12 cellular contexts compared by ENCODE assay signal in genomic region chr13:92716749-92717148, GRCh38.
DNase-seq lines count a peak whose midpoint lies in the region; TF ChIP-seq lines count a peak whose summit lies in the region.
"Had no signal": no experiment of that assay in that cellular context is flagged by ENCODE, and none has a peak within 500 bp of the region (broad histone marks: within the 10 kb centered on the region; RNA-seq: fewer than 3 reads in every experiment).

No MANE protein-coding gene starts in this region.

- H2BK20ac ChIP-seq in H9 (ENCODE audit: low read depth, low read length, poor library complexity, severe bottlenecking), result no peak overlapping the region

- H3K79me1 ChIP-seq in H9 (ENCODE audit: insufficient read depth, low read depth, low read length, poor library complexity, severe bottlenecking), result no peaks in the 10 kb centered on the region

- TF ChIP-seq POLR2A in prostate gland (IDR thresholded peaks at IDR 0.05), result no peak

- H4K20me1 ChIP-seq in H9 (ENCODE audit: control insufficient read depth, insufficient read depth, insufficient read length), result no peaks in the 10 kb centered on the region

- no peaks in the 10 kb centered on the region for H3K23me2 ChIP-seq in H9 (ENCODE audit: insufficient read length, low read depth, low read length, poor library complexity, severe bottlenecking)

- TF ChIP-seq CTCF in 22Rv1 (IDR thresholded peaks at IDR 0.05) (peak; percentile 44), H9 (conservative IDR thresholded peaks at IDR 0.05) (peak; percentile 48; the same call in 2 of the 3 replicates), astrocyte of the spinal cord (IDR thresholded peaks at IDR 0.05; ENCODE audit: low read depth, low read length) (peak; percentile 41), prostate gland (IDR thresholded peaks at IDR 0.05) (peak in 1 of 4 experiments; percentile 10)

- no peak overlapping the region for H2AK5ac ChIP-seq in H9 (ENCODE audit: insufficient read length, low read length)

- no peak overlapping the region for H4K5ac ChIP-seq in H9 (ENCODE audit: insufficient read length, low read depth, low read length)

- no peak overlapping the region for H3K56ac ChIP-seq in H9 (ENCODE audit: insufficient read length, low read depth, low read length)

- H3K36me3 ChIP-seq in prostate gland, result no peaks in the 10 kb centered on the region

- in situ Hi-C loops in astrocyte of the spinal cord (cut with HindIII; ENCODE audit: low sequenced_read_pairs), result no loop called here

- H3K27me3 ChIP-seq in H9 (ENCODE audit: insufficient read depth, low read length), result no peaks in the 10 kb centered on the region
- no peaks in the 10 kb centered on the region for H3K27me3 ChIP-seq in prostate gland (replicated peaks; ENCODE audit: insufficient read depth)

- no peak overlapping the region for H3K9ac ChIP-seq in H9 (ENCODE audit: extremely low read depth, insufficient read length, low read length)

- no peak overlapping the region for H2BK5ac ChIP-seq in H9 (ENCODE audit: insufficient read length, low read length)

- H2BK15ac ChIP-seq in H9 (ENCODE audit: low read depth, low read length), result no peak overlapping the region

- peak overlapping the region; percentile 50; the same call in 1 of the 2 replicates for H3K27ac ChIP-seq in 22Rv1
- H3K27ac ChIP-seq in H9 (ENCODE audit: insufficient read length, low read depth, low read length), result no peak overlapping the region
- no peak overlapping the region for H3K27ac ChIP-seq in prostate gland

- no peak overlapping the region for H2BK120ac ChIP-seq in H9 (ENCODE audit: low read depth, low read length, poor library complexity, severe bottlenecking)

- H3K4me1 ChIP-seq in H9 (ENCODE audit: insufficient read depth, low read length) (no peaks in the 10 kb centered on the region), prostate gland (replicated peaks) (no peaks in the 10 kb centered on the region)

- H3K27me3 Mint-ChIP-seq in H9 (ENCODE audit: low read depth), result no peaks in the 10 kb centered on the region

- no peak overlapping the region for H3K4me3 ChIP-seq in astrocyte of the spinal cord (ENCODE audit: low read depth, low read length)
- no peak overlapping the region for H3K4me3 ChIP-seq in prostate gland

- H2AFZ ChIP-seq in H9 (ENCODE audit: low read length), result no peak overlapping the region

- no peak overlapping the region for H3T11ph ChIP-seq in H9 (ENCODE audit: low read length)

- peaks cover 2 to 3% of the 10 kb centered on the region in 2 experiments; a peak in 2 of 5 replicates for H3K9me3 Mint-ChIP-seq in H9

- no peak overlapping the region for H3K14ac ChIP-seq in H9 (ENCODE audit: insufficient read depth, low read length)

- WGBS in H9 (ENCODE audit: extremely low coverage, insufficient read length, low lambda C conversion rate), result no CpG with 5 or more reads among the region's 6 CpGs
- WGBS in prostate gland, result 19% methylated on average over 6 of the region's 6 CpGs

- H2BK12ac ChIP-seq in H9 (ENCODE audit: insufficient read length, low read depth, low read length), result no peak overlapping the region

- no peak overlapping the region for H4K8ac ChIP-seq in H9 (replicated peaks; ENCODE audit: insufficient read length, low read depth, low read length)

- no peak overlapping the region for H3K27ac Mint-ChIP-seq in H9

- peaks cover 10 to 11% of the 10 kb centered on the region in 2 experiments for H3K4me1 Mint-ChIP-seq in H9

- intact Hi-C loops in prostate gland (cut with DNase I), result loop anchor here (5.0 kb wide), 1 partner anchor 1631 kb away; no protein-coding TSS in a partner anchor

- H3K23ac ChIP-seq in H9 (ENCODE audit: insufficient read length, low read depth, low read length), result no peak overlapping the region

- no peak overlapping the region for H3K18ac ChIP-seq in H9 (ENCODE audit: insufficient read length, low read depth, low read length)

- no peak overlapping the region for H4K91ac ChIP-seq in H9 (ENCODE audit: insufficient read length, low read depth, low read length)

- no peaks in the 10 kb centered on the region for H3K9me3 ChIP-seq in H9 (ENCODE audit: control insufficient read depth, low read depth, low read length)
- H3K9me3 ChIP-seq in prostate gland, result no peaks in the 10 kb centered on the region

- H3K4ac ChIP-seq in H9 (ENCODE audit: low read depth, low read length), result no peak overlapping the region

- no peak overlapping the region for H3K4me2 ChIP-seq in H9 (ENCODE audit: insufficient read depth, insufficient read length, low read length)

- H3K36me3 Mint-ChIP-seq in H9 (ENCODE audit: insufficient read depth in 1 of 3, low read depth in 3 of 3), result peaks cover 0 to 7% (median 0%) of the 10 kb centered on the region in 3 experiments; a peak in 3 of 7 replicates

- DNase-seq in H9 (no peak), astrocyte of the spinal cord (ENCODE audit: low read depth, low spot score) (peak; percentile 26), kidney tubule cell (ENCODE audit: low spot score) (peak; percentile 23), superior temporal gyrus (ENCODE audit: extremely low spot score) (no peak), prostate gland (ENCODE audit: low spot score) (no peak)
- DNase-seq in stimulated activated naive CD4-positive, alpha-beta T cell treated with Interleukin-2 at 50 U/mL for 16 hours (lab: John Stamatoyannopoulos, UW), result no peak
- DNase-seq in central memory CD4-positive, alpha-beta T cell, result no peak
- DNase-seq: activated CD8-positive, alpha-beta memory T cell treated with anti-CD3 and anti-CD28 coated beads, Interleukin-2, amount 50 U/mL, for 4 hours; caudate nucleus; NCI-H524 treated with DMSO at 0.1 percent for 48 hours; trophoblast cell had no signal

- H3K79me2 ChIP-seq in H9 (ENCODE audit: insufficient read depth, low read length), result no peaks in the 10 kb centered on the region

- H3K4me3 Mint-ChIP-seq in H9, result no peak overlapping the region

Comparison
In these comparisons a context has a peak if more than half of its experiments do, and no peak if none do; other contexts are left out.
1. DNase-seq: peak in astrocyte of the spinal cord (single experiment) and kidney tubule cell (single experiment); none in H9 (single experiment), superior temporal gyrus (single experiment), prostate gland (single experiment), stimulated activated naive CD4-positive, alpha-beta T cell treated with Interleukin-2 at 50 U/mL for 16 hours (single experiment) and central memory CD4-positive, alpha-beta T cell (single experiment).